Comparison of ENCODE assay signal across 26 cellular contexts in genomic region chr6:16355238-16355637, GRCh38.
DNase-seq lines count a peak whose midpoint lies in the region; TF ChIP-seq lines count a peak whose summit lies in the region.
"Had no signal": no experiment of that assay in that cellular context is flagged by ENCODE, and none has a peak within 500 bp of the region (broad histone marks: within the 10 kb centered on the region; RNA-seq: fewer than 3 reads in every experiment).

No MANE protein-coding gene starts in this region.

- H3K27me3 Mint-ChIP-seq in dendritic cell treated with granulocyte-macrophage colony-stimulating factor and Interleukin-4, amounts not matched to agents 40 ng/mL and 50 ng/mL, for 4 days = no peaks in the 10 kb centered on the region
- no peaks in the 10 kb centered on the region for H3K27me3 Mint-ChIP-seq in osteocyte (ENCODE audit: unreplicated experiment)
- peaks cover 4% of the 10 kb centered on the region for H3K27me3 Mint-ChIP-seq in neural progenitor cell (ENCODE audit: insufficient read depth, low read depth)
- no peaks in the 10 kb centered on the region for H3K27me3 Mint-ChIP-seq in mesothelial cell of epicardium (ENCODE audit: low read depth)

- H3K27me3 ChIP-seq in neural progenitor cell = no peaks in the 10 kb centered on the region

- no peaks in the 10 kb centered on the region for H3K36me3 ChIP-seq in neural progenitor cell

- no peaks in the 10 kb centered on the region for H3K9me3 Mint-ChIP-seq in dendritic cell treated with granulocyte-macrophage colony-stimulating factor and Interleukin-4, amounts not matched to agents 40 ng/mL and 50 ng/mL, for 4 days
- no peaks in the 10 kb centered on the region for H3K9me3 Mint-ChIP-seq in osteocyte (ENCODE audit: unreplicated experiment)
- H3K9me3 Mint-ChIP-seq in neural progenitor cell = no peaks in the 10 kb centered on the region
- H3K9me3 Mint-ChIP-seq in mesothelial cell of epicardium = no peaks in the 10 kb centered on the region
- H3K9me3 Mint-ChIP-seq: CD8-positive, alpha-beta T cell had no signal

- DNase-seq in NCI-H82 (lab: John Stamatoyannopoulos, UW) (peak; percentile 13), NCI-H82 treated with DMSO at 0.1 percent for 48 hours (lab: John Stamatoyannopoulos, UW; ENCODE audit: unreplicated experiment) (no peak), osteocyte (ENCODE audit: extremely low spot score, unreplicated experiment) (no peak), erythroblast (lab: John Stamatoyannopoulos, UW) (no peak), neural progenitor cell (ENCODE audit: low spot score) (no peak), mesothelial cell of epicardium (ENCODE audit: low spot score in 2 of 2, unreplicated experiment in 2 of 2) (no peak), cerebellum (ENCODE audit: low spot score) (no peak)
- DNase-seq: AML-193; C1 segment of cervical spinal cord; CD8-positive, alpha-beta T cell; GDM1; GOT3; HCEC 1CT; IMR-90; MV-4-11; NCI-H1105 treated with DMSO at 0.1 percent for 48 hours; NCI-H2029 treated with DMSO at 0.1 percent for 48 hours; NCI-H2171; NCI-H345; NCI-H524; NCI-H774; OCI-M1; Right ventricle myocardium superior had no signal

- H3K27ac ChIP-seq in neural progenitor cell = no peak overlapping the region
- H3K27ac ChIP-seq: 22Rv1, SK-N-MC had no signal

- peaks cover 9% of the 10 kb centered on the region for H3K4me1 ChIP-seq in neural progenitor cell

- TF ChIP-seq CTCF in osteocyte (IDR thresholded peaks at IDR 0.05) (no peak), neural progenitor cell (IDR thresholded peaks at IDR 0.05) (no peak), mesothelial cell of epicardium (IDR thresholded peaks at IDR 0.05; ENCODE audit: unreplicated experiment) (no peak)

- H3K9me3 ChIP-seq in neural progenitor cell (ENCODE audit: low read depth) = no peaks in the 10 kb centered on the region

- no peak overlapping the region for H2AFZ ChIP-seq in neural progenitor cell (replicated peaks)

- no peak overlapping the region for H3K4me3 Mint-ChIP-seq in dendritic cell treated with granulocyte-macrophage colony-stimulating factor and Interleukin-4, amounts not matched to agents 40 ng/mL and 50 ng/mL, for 4 days
- H3K4me3 Mint-ChIP-seq in osteocyte (ENCODE audit: unreplicated experiment) (no peak overlapping the region), neural progenitor cell (no peak overlapping the region), mesothelial cell of epicardium (no peak overlapping the region)
- H3K4me3 Mint-ChIP-seq: CD8-positive, alpha-beta T cell had no signal

- H3K4me2 ChIP-seq in neural progenitor cell = no peak overlapping the region

- H3K9ac ChIP-seq in neural progenitor cell = no peak overlapping the region

- H3K79me2 ChIP-seq in neural progenitor cell (ENCODE audit: low read depth) = no peaks in the 10 kb centered on the region

- no peak for TF ChIP-seq POLR2A in erythroblast (IDR thresholded peaks at IDR 0.05; ENCODE audit: low read length)

- intact Hi-C loops in dendritic cell treated with granulocyte-macrophage colony-stimulating factor and Interleukin-4, amounts not matched to agents 40 ng/mL and 50 ng/mL, for 4 days (cut with micrococcal nuclease) = no loop called here

- no peaks in the 10 kb centered on the region for H3F3A ChIP-seq in neural progenitor cell (ENCODE audit: low read depth)

- no peaks in the 10 kb centered on the region for H4K20me1 ChIP-seq in neural progenitor cell (ENCODE audit: low read depth)

- no peak overlapping the region for H3K4me3 ChIP-seq in neural progenitor cell
- H3K4me3 ChIP-seq: SK-N-MC had no signal

- H3K36me3 Mint-ChIP-seq in dendritic cell treated with granulocyte-macrophage colony-stimulating factor and Interleukin-4, amounts not matched to agents 40 ng/mL and 50 ng/mL, for 4 days (ENCODE audit: low read depth) = peaks cover 28% of the 10 kb centered on the region
- H3K36me3 Mint-ChIP-seq in osteocyte (ENCODE audit: unreplicated experiment) = no peaks in the 10 kb centered on the region
- no peaks in the 10 kb centered on the region for H3K36me3 Mint-ChIP-seq in neural progenitor cell
- no peaks in the 10 kb centered on the region for H3K36me3 Mint-ChIP-seq in mesothelial cell of epicardium
- H3K36me3 Mint-ChIP-seq: CD8-positive, alpha-beta T cell had no signal

- H3K27ac Mint-ChIP-seq in dendritic cell treated with granulocyte-macrophage colony-stimulating factor and Interleukin-4, amounts not matched to agents 40 ng/mL and 50 ng/mL, for 4 days = peak overlapping the region; percentile 15
- H3K27ac Mint-ChIP-seq in osteocyte (ENCODE audit: unreplicated experiment) (peak overlapping the region; percentile 44), neural progenitor cell (no peak overlapping the region), mesothelial cell of epicardium (no peak overlapping the region)

- H3K4me1 Mint-ChIP-seq in dendritic cell treated with granulocyte-macrophage colony-stimulating factor and Interleukin-4, amounts not matched to agents 40 ng/mL and 50 ng/mL, for 4 days (ENCODE audit: low read depth) = peaks cover 25% of the 10 kb centered on the region
- H3K4me1 Mint-ChIP-seq in osteocyte (ENCODE audit: unreplicated experiment) (peaks cover 60% of the 10 kb centered on the region), neural progenitor cell (peaks cover 20% of the 10 kb centered on the region), mesothelial cell of epicardium (peaks cover 4% of the 10 kb centered on the region)

Comparison
In these comparisons a context has a peak if more than half of its experiments do, and no peak if none do; other contexts are left out.
1. H3K27ac Mint-ChIP-seq: peak in dendritic cell treated with granulocyte-macrophage colony-stimulating factor and Interleukin-4, amounts not matched to agents 40 ng/mL and 50 ng/mL, for 4 days (single experiment) and osteocyte (single experiment); none in neural progenitor cell (single experiment) and mesothelial cell of epicardium (single experiment).